1 cellular context compared by ENCODE assay signal in genomic region chr18:3634250-3634939, GRCh38.
TF ChIP-seq lines count a peak whose summit lies in the region.

No MANE protein-coding gene starts in this region.

TF ChIP-seq in HepG2, 621 proteins besides CTCF, POLR2A, EP300 and RAD21 (continued from another document):
- peak; percentile 46 for TF ChIP-seq PAXIP1 (CRISPR knock-in tag; conservative IDR thresholded peaks at IDR 0.05)
- 0 out of 2 replicates have a peak, but pooled peaks have one; percentile 17 for TF ChIP-seq CEBPG (CRISPR knock-in tag; IDR thresholded peaks at IDR 0.05)
- TF ChIP-seq HOMEZ (CRISPR knock-in tag; IDR thresholded peaks at IDR 0.05; ENCODE audit: low read depth) = 0 out of 2 replicates have a peak, but pooled peaks have one; percentile 19
- TF ChIP-seq ZNF644 (CRISPR knock-in tag; IDR thresholded peaks at IDR 0.05; ENCODE audit: low read depth) = peak; percentile 57; the same call in 1 of the 2 replicates
- no peak for TF ChIP-seq EEA1 (CRISPR knock-in tag; IDR thresholded peaks at IDR 0.05; ENCODE audit: borderline replicate concordance)
- TF ChIP-seq KDM6A (CRISPR knock-in tag; IDR thresholded peaks at IDR 0.05; ENCODE audit: low read depth) = 0 out of 2 replicates have a peak, but pooled peaks have one; percentile 25
- no peak for TF ChIP-seq JUNB (CRISPR knock-in tag; IDR thresholded peaks at IDR 0.05; ENCODE audit: borderline replicate concordance)
- TF ChIP-seq CREB1 (IDR thresholded peaks at IDR 0.05) = no peak
- no peak for TF ChIP-seq CREB1 (CRISPR knock-in tag; IDR thresholded peaks at IDR 0.05)
- TF ChIP-seq AHDC1 (CRISPR knock-in tag; IDR thresholded peaks at IDR 0.05; ENCODE audit: borderline replicate concordance) = peak; percentile 46; the same call in 1 of the 2 replicates
- TF ChIP-seq GATAD2A (CRISPR knock-in tag; IDR thresholded peaks at IDR 0.05) = peak; percentile 66
- TF ChIP-seq TCF7 (IDR thresholded peaks at IDR 0.05; ENCODE audit: low read depth) = peak; percentile 21; the same call in 1 of the 2 replicates
- no peak for TF ChIP-seq EZH2 (conservative IDR thresholded peaks at IDR 0.05; ENCODE audit: low read depth, low read length)
- TF ChIP-seq FOXA3 (CRISPR knock-in tag; IDR thresholded peaks at IDR 0.05) = peak; percentile 83
- peak; percentile 65 for TF ChIP-seq ARID5B (CRISPR knock-in tag; IDR thresholded peaks at IDR 0.05)
- no peak for TF ChIP-seq MED13 (CRISPR knock-in tag; IDR thresholded peaks at IDR 0.05)
